Comparison of ENCODE assay signal across 12 cellular contexts in genomic region chr10:43399911-43400310, GRCh38. TPM values are rescaled to one million over a fixed set of nuclear protein-coding genes. Genes with fewer than 3 reads are reported as not detected.
A peak's percentile ranks its signal among the peaks of the same experiment; 100 is the strongest.
DNase-seq lines count a peak whose midpoint lies in the region; ATAC-seq and TF ChIP-seq lines count a peak whose summit lies in the region.
"Had no signal": no experiment of that assay in that cellular context is flagged by ENCODE, and none has a peak within 500 bp of the region (broad histone marks: within the 10 kb centered on the region; RNA-seq: fewer than 3 reads in every experiment).

No MANE protein-coding gene starts in this region.

- H3K4me1 Mint-ChIP-seq in T-helper 17 cell, result peaks cover 74% of the 10 kb centered on the region

- TF ChIP-seq CTCF in tibial nerve (IDR thresholded peaks at IDR 0.05), result no peak
- TF ChIP-seq CTCF in esophagus muscularis mucosa (IDR thresholded peaks at IDR 0.05), result no peak

- H3K36me3 ChIP-seq in iPS-20b (ENCODE audit: insufficient read depth, low read depth, low read length) (peaks cover 49% of the 10 kb centered on the region), tibial nerve (peaks cover 0 to 18% (median 0%) of the 10 kb centered on the region in 3 donors), esophagus muscularis mucosa (peaks cover 0 to 24% (median 8%) of the 10 kb centered on the region in 4 donors)

- peak overlapping the region; percentile 21; the same call in 1 of the 2 replicates for H3K9ac ChIP-seq in iPS-20b (ENCODE audit: low read depth, low read length)

- DNase-seq in activated effector memory CD4-positive, alpha-beta T cell treated with anti-CD3 and anti-CD28 coated beads, Interleukin-2, amount 50 U/mL, for 16 hours, result peak; percentile 54
- no peak for DNase-seq in activated effector memory CD4-positive, alpha-beta T cell treated with Interleukin-2 at 50 U/mL for 16 hours
- DNase-seq in T-helper 17 cell, result no peak
- no peak for DNase-seq in tibial nerve (ENCODE audit: low spot score in 2 of 2)
- DNase-seq in KBM-7, result no peak
- DNase-seq in esophagus muscularis mucosa (ENCODE audit: extremely low spot score), result no peak
- DNase-seq: mammary epithelial cell, NCI-H2029, RPMI8226 had no signal

- peak overlapping the region; percentile 99 for H3K27ac Mint-ChIP-seq in T-helper 17 cell

- no peak overlapping the region for H3K27ac ChIP-seq in iPS-20b (ENCODE audit: low read length)
- H3K27ac ChIP-seq in tibial nerve, result peak overlapping the region in 3 of 4 donors; percentile 13 to 25 (median 20)
- no peak overlapping the region for H3K27ac ChIP-seq in esophagus muscularis mucosa (replicated peaks in 1 of 4)

- peaks cover 13% of the 10 kb centered on the region for H3K36me3 Mint-ChIP-seq in T-helper 17 cell (ENCODE audit: low read depth)

- intact Hi-C loops in esophagus muscularis mucosa (cut with DNase I), result no loop called here

- H3K9me3 ChIP-seq in T-helper 17 cell (ENCODE audit: control insufficient read depth, low read length, poor library complexity, severe bottlenecking), result no peaks in the 10 kb centered on the region
- no peaks in the 10 kb centered on the region for H3K9me3 ChIP-seq in iPS-20b (ENCODE audit: insufficient read depth, low read depth, low read length)
- no peaks in the 10 kb centered on the region for H3K9me3 ChIP-seq in tibial nerve
- H3K9me3 ChIP-seq in esophagus muscularis mucosa, result no peaks in the 10 kb centered on the region

- ATAC-seq in T-helper 17 cell (no peak), HG03139 (IDR thresholded peaks at IDR 0.05; ENCODE audit: unreplicated experiment) (no peak)

- H3K4me3 ChIP-seq in iPS-20b (ENCODE audit: low read length) (no peak overlapping the region), tibial nerve (no peak overlapping the region), esophagus muscularis mucosa (no peak overlapping the region)

- no peaks in the 10 kb centered on the region for H3K27me3 Mint-ChIP-seq in T-helper 17 cell

- no peak for TF ChIP-seq POLR2A in tibial nerve (IDR thresholded peaks at IDR 0.05)
- TF ChIP-seq POLR2A in esophagus muscularis mucosa (IDR thresholded peaks at IDR 0.05; ENCODE audit: low read depth), result no peak

- H3K27me3 ChIP-seq in iPS-20b (ENCODE audit: insufficient read depth, low read length), result no peaks in the 10 kb centered on the region
- no peaks in the 10 kb centered on the region for H3K27me3 ChIP-seq in tibial nerve
- H3K27me3 ChIP-seq in esophagus muscularis mucosa, result no peaks in the 10 kb centered on the region

- 86 to 89% methylated on average over 3 of the region's 3 CpGs for WGBS in tibial nerve, 2 donors
- WGBS in esophagus muscularis mucosa, result 91% methylated on average over 3 of the region's 3 CpGs

- H3K4me3 Mint-ChIP-seq in T-helper 17 cell, result peak overlapping the region; percentile 97

- H3K4me1 ChIP-seq in iPS-20b (ENCODE audit: insufficient read depth, low read length) (peaks cover 51% of the 10 kb centered on the region), tibial nerve (peaks cover 0 to 90% (median 56%) of the 10 kb centered on the region in 4 donors), esophagus muscularis mucosa (peaks cover 77 to 92% (median 90%) of the 10 kb centered on the region in 4 donors)

- in situ Hi-C loops in KBM-7 (cut with MboI; ENCODE audit: low pct_unique_long_range_greater_than_20kb, low sequenced_read_pairs), result no loop called here

- TF ChIP-seq EP300 in tibial nerve (IDR thresholded peaks at IDR 0.05) (no peak), esophagus muscularis mucosa (IDR thresholded peaks at IDR 0.05) (no peak)

RNA-seq across cellular contexts. Expression of gene HNRNPF, which starts 9.1 kb away (rescaled TPM):
- 100 to 1,000 TPM; 131 to 144 TPM for total RNA-seq in T-helper 17 cell
- total RNA-seq in tibial nerve, result 100 to 1,000 TPM; 112 to 136 (median 134) TPM
- 100 to 1,000 TPM; 113 to 243 (median 176) TPM for total RNA-seq in esophagus muscularis mucosa

RNA-seq across cellular contexts. Expression of gene FXYD4, which starts 28.5 kb away (rescaled TPM):
- total RNA-seq in T-helper 17 cell (not detected), tibial nerve (not detected), esophagus muscularis mucosa (not detected)
- total RNA-seq: mammary epithelial cell, skeletal muscle tissue had no signal

RNA-seq across cellular contexts. Expression of gene ZNF487, which starts 37.0 kb away (rescaled TPM):
- total RNA-seq in T-helper 17 cell, result 1 to 10 TPM; 7.9 to 8.7 TPM
- 10 to 100 TPM in 3 of 4 donors, 1 to 10 TPM in 1; 7.3 to 23.7 (median 18.3) TPM for total RNA-seq in tibial nerve
- 10 to 100 TPM in 1 of 4 donors, 1 to 10 TPM in 3; 9.1 to 10.1 (median 10.0) TPM for total RNA-seq in esophagus muscularis mucosa

Comparison
In these comparisons a context has a peak if more than half of its experiments do, and no peak if none do; other contexts are left out.
1. H3K27ac ChIP-seq: peak in tibial nerve (3 of 4); none in iPS-20b (single experiment) and esophagus muscularis mucosa (0 of 4).